ENCODE assay signal across 26 cellular contexts in the genomic region with DNA sequence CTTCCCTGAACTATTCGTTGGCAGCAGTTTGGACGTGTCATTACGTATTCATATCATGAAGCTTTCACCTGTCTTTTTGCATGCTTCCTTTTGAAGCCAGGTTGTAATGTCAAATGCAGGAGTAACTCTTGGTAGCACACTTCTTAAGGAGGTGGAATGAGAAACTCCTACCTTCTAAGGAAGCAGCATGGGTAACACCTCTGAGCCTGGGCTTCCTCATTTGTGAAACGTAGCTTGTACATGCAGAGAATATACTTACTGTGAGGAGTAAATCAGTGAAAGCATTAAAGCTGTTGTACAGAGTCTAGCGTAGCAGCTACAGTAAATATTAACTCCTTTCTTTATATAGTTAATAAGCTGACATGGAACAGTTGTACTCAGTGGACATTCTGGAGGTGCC. TPM values are rescaled to one million over a fixed set of nuclear protein-coding genes. Genes with fewer than 3 reads are reported as not detected.
A peak's percentile ranks its signal among the peaks of the same experiment; 100 is the strongest.
DNase-seq lines count a peak whose midpoint lies in the region; ATAC-seq, FAIRE-seq and TF ChIP-seq lines count a peak whose summit lies in the region.
"Had no signal": no experiment of that assay in that cellular context is flagged by ENCODE, and none has a peak within 500 bp of the region (broad histone marks: within the 10 kb centered on the region; RNA-seq: fewer than 3 reads in every experiment).

No MANE protein-coding gene starts in this region.

- SMC1A ChIA-PET in GM12878 (lab: Charles Lee; ENCODE audit: uncharacterized antibody, unreplicated experiment), result interaction anchor here (1.5 to 3.9 kb wide), 4 partner anchors 8 to 33 kb away, joined by 3 to 19 read pairs (median 11); no protein-coding TSS in a partner anchor

- H3K36me3 Mint-ChIP-seq in naive B cell, result peaks cover 0 to 7% of the 10 kb centered on the region in 2 donors

- H3K9ac ChIP-seq in GM12878 (ENCODE audit: control insufficient read depth, insufficient read depth, low read length), result no peak overlapping the region
- H3K9ac ChIP-seq: BLaER1 had no signal

- peaks cover 90% of the 10 kb centered on the region for H3K79me2 ChIP-seq in GM12878 (ENCODE audit: control insufficient read depth, insufficient read depth, low read length)

- peak; percentile 44; the same call in 2 of the 3 replicates for ATAC-seq in GM12878
- ATAC-seq in naive B cell (ENCODE audit: low read depth in 2 of 2), result no peak
- no peak for ATAC-seq in sciatic nerve
- no peak for ATAC-seq in stimulated activated naive CD8-positive, alpha-beta T cell treated with anti-CD3 and anti-CD28 coated beads, Interleukin-15, amount 100 ng/mL, for 72 hours
- ATAC-seq in GM19455 (IDR thresholded peaks at IDR 0.05; ENCODE audit: unreplicated experiment), result no peak
- ATAC-seq: SK-N-SH treated with all-trans-retinoic acid at 6 μM for 48 hours had no signal

- no peak overlapping the region for H2AFZ ChIP-seq in GM12878 (ENCODE audit: control insufficient read depth, low read depth, low read length)

- POLR2A ChIA-PET in GM12878 (lab: Charles Lee), result no interaction called here

- peaks cover 67 to 83% (median 76%) of the 10 kb centered on the region in 3 donors for H3K4me1 Mint-ChIP-seq in naive B cell
- peaks cover 67% of the 10 kb centered on the region for H3K4me1 Mint-ChIP-seq in stimulated activated naive CD8-positive, alpha-beta T cell treated with anti-CD3 and anti-CD28 coated beads, Interleukin-15, amount 100 ng/mL, for 72 hours

- peaks cover 5% of the 10 kb centered on the region for H4K20me1 ChIP-seq in GM12878 (ENCODE audit: control insufficient read depth, insufficient read depth)

- DNase-seq in GM12891 (ENCODE audit: insufficient read length, low spot score) (no peak), NB4 (ENCODE audit: low read depth) (peak; percentile 42), GM12878 (ENCODE audit: low read depth, low spot score) (no peak), naive B cell (no peak), sciatic nerve (ENCODE audit: low spot score) (no peak)
- no peak for DNase-seq in stimulated activated naive CD8-positive, alpha-beta T cell treated with anti-CD3 and anti-CD28 coated beads, Interleukin-15, amount 100 ng/mL, for 72 hours
- DNase-seq in activated CD4-positive, alpha-beta T cell treated with anti-CD3 and anti-CD28 coated beads, Interleukin-2, amount 50 U/mL, for 48 hours, result no peak
- DNase-seq: CD4-positive, alpha-beta T cell; GOT3; HCEC 1CT; NCI-H1092; NCI-H1436; NCI-H187; NCI-H2081 treated with DMSO at 0.1 percent for 48 hours; NCI-H2171; NCI-H226; NCI-H524; NCI-H774; SIG-M5 had no signal

- no peaks in the 10 kb centered on the region for H3K27me3 Mint-ChIP-seq in naive B cell
- H3K27me3 Mint-ChIP-seq in stimulated activated naive CD8-positive, alpha-beta T cell treated with anti-CD3 and anti-CD28 coated beads, Interleukin-15, amount 100 ng/mL, for 72 hours, result no peaks in the 10 kb centered on the region
- H3K27me3 Mint-ChIP-seq: CD4-positive, alpha-beta T cell had no signal

- no peak overlapping the region for H3K4me3 Mint-ChIP-seq in naive B cell
- H3K4me3 Mint-ChIP-seq in stimulated activated naive CD8-positive, alpha-beta T cell treated with anti-CD3 and anti-CD28 coated beads, Interleukin-15, amount 100 ng/mL, for 72 hours, result no peak overlapping the region
- H3K4me3 Mint-ChIP-seq: CD4-positive, alpha-beta T cell had no signal

- peaks cover 0 to 9% of the 10 kb centered on the region in 2 experiments; a peak in 3 of 4 replicates for H3K36me3 ChIP-seq in GM12878 (ENCODE audit: control insufficient read depth in 2 of 2, insufficient read depth in 2 of 2, low read length in 1 of 2)

- H3K9me3 ChIP-seq in GM12878 (replicated peaks; ENCODE audit: control insufficient read depth, insufficient read depth, low read length), result no peaks in the 10 kb centered on the region; the same call in 2 of the 3 replicates

- no TSS peak for BruUV-seq in GM12878 (replicated peaks; lab: Mats Ljungman, UMichigan)

- H3K27me3 ChIP-seq in GM12878 (replicated peaks in 1 of 2; ENCODE audit: control insufficient read depth in 2 of 2, insufficient read depth in 2 of 2, low read length in 1 of 2), result no peaks in the 10 kb centered on the region
- H3K27me3 ChIP-seq: BLaER1 had no signal

- TF ChIP-seq RAD21 in GM12878 (IDR thresholded peaks at IDR 0.05; ENCODE audit: insufficient read depth, low read depth, low read length), result no peak

- H3K4me3 ChIP-seq in NB4 (ENCODE audit: low read depth, low read length) (no peak overlapping the region), GM12878 (no peak overlapping the region)
- H3K4me3 ChIP-seq: BLaER1 had no signal

- in situ Hi-C loops in GM12878 (cut with MboI), result no loop called here

- intact Hi-C loops in GM12878 (cut with micrococcal nuclease; ENCODE audit: unreplicated experiment) (no loop called here), sciatic nerve (cut with DNase I) (no loop called here)

- no peak for TF ChIP-seq EP300 in GM12878 (IDR thresholded peaks at IDR 0.05; ENCODE audit: borderline replicate concordance in 1 of 2, control insufficient read depth in 1 of 2, low read depth in 2 of 2, low read length in 2 of 2)

- H3K27ac ChIP-seq in GM12878 (ENCODE audit: control insufficient read depth, insufficient read depth), result no peak overlapping the region
- H3K27ac ChIP-seq: BLaER1, HL-60 had no signal

- FAIRE-seq in GM12891 (lab: Jason Lieb, UNC), result peak; percentile 28
- FAIRE-seq in GM12878 (lab: Jason Lieb, UNC), result no peak
- FAIRE-seq: A204.1, D721Med, RCC 7860 had no signal

- H3K27ac Mint-ChIP-seq in naive B cell, result peak overlapping the region in 4 of 6 donors; percentile 12 to 67 (median 62)
- no peak overlapping the region for H3K27ac Mint-ChIP-seq in stimulated activated naive CD8-positive, alpha-beta T cell treated with anti-CD3 and anti-CD28 coated beads, Interleukin-15, amount 100 ng/mL, for 72 hours
- H3K27ac Mint-ChIP-seq: CD4-positive, alpha-beta T cell had no signal

- CTCF ChIA-PET in GM12878 (lab: Yijun Ruan, JAX), result interaction anchor here (0.9 to 2.5 kb wide), 3 partner anchors 9 to 145 kb away, joined by 3 to 6 read pairs (median 3); no protein-coding TSS in a partner anchor

- TF ChIP-seq CTCF in NB4 (IDR thresholded peaks at IDR 0.05; ENCODE audit: low read depth, low read length) (no peak), GM12878 (IDR thresholded peaks at IDR 0.05 in 2 of 3, conservative IDR thresholded peaks at IDR 0.05 in 1 of 3; ENCODE audit: control insufficient read depth in 2 of 3, extremely low read depth in 1 of 3, insufficient read depth in 1 of 3, low read depth in 3 of 3, low read length in 3 of 3) (no peak)

- H3K4me1 ChIP-seq in GM12878 (ENCODE audit: control insufficient read depth, insufficient read depth, low read length), result no peaks in the 10 kb centered on the region

- H3K4me2 ChIP-seq in GM12878 (ENCODE audit: control insufficient read depth, insufficient read depth), result no peak overlapping the region
- H3K4me2 ChIP-seq: BLaER1 had no signal

- RAD21 ChIA-PET in GM12878 (lab: Charles Lee; ENCODE audit: unreplicated experiment), result no interaction called here

- 81% methylated on average over 5 of the region's 5 CpGs for WGBS in GM12878 (ENCODE audit: insufficient coverage, insufficient replicate concordance, low lambda C conversion rate, missing lambda C conversion rate)

- TF ChIP-seq POLR2A in GM12891 (IDR thresholded peaks at IDR 0.05; ENCODE audit: low read depth, low read length) (no peak), NB4 (IDR thresholded peaks at IDR 0.05; ENCODE audit: extremely low read depth, insufficient read length) (no peak), GM12878 (IDR thresholded peaks at IDR 0.05; ENCODE audit: low read depth, low read length) (no peak)

- no peaks in the 10 kb centered on the region for H3K9me3 Mint-ChIP-seq in naive B cell
- no peaks in the 10 kb centered on the region for H3K9me3 Mint-ChIP-seq in stimulated activated naive CD8-positive, alpha-beta T cell treated with anti-CD3 and anti-CD28 coated beads, Interleukin-15, amount 100 ng/mL, for 72 hours
- H3K9me3 Mint-ChIP-seq: CD4-positive, alpha-beta T cell had no signal

TF ChIP-seq in GM12891, 5 proteins besides CTCF, POLR2A, EP300 and RAD21:
- TF ChIP-seq POU2F2 (IDR thresholded peaks at IDR 0.05; ENCODE audit: low read depth, low read length), result no peak

TF ChIP-seq in GM12878, 131 proteins besides CTCF, POLR2A, EP300 and RAD21 (continues in another document):
- no peak for TF ChIP-seq MEF2B (IDR thresholded peaks at IDR 0.05; ENCODE audit: partially characterized antibody, poor library complexity, severe bottlenecking)

RNA-seq across cellular contexts. Expression of gene CUL1, which starts 21.1 kb away (rescaled TPM):
- polyA plus RNA-seq in GM12891 (2012; ENCODE audit: low read depth, missing spikeins), result 30.8 TPM
- total RNA-seq in GM12878 (2013; cell fraction: nucleolus; rRNA removed), result 32.7 and 32.8 TPM in 2 replicates
- total RNA-seq in GM12878 (2014; rRNA removed) (35.0 and 36.9 TPM in 2 replicates), GM12878 (2014; rRNA removed; fragmentation: Illumina TruSeq; extraction: Trizol) (48.0 and 48.9 TPM in 2 replicates), GM12878 (2021) (39.7 and 40.7 TPM in 2 replicates), sciatic nerve (40.4 TPM)
- 23.8 TPM for polyA plus RNA-seq in GM12878 (2011; ENCODE audit: low read depth)
- polyA plus RNA-seq in GM12878 (2011; rRNA removed) (51.4 and 60.4 TPM in 2 replicates), GM12878 (2014; fragmentation: Illumina TruSeq; extraction: Trizol) (50.2 and 55.1 TPM in 2 replicates), GM12878 (2014; fragmentation: Nextera tagmentation; extraction: Ambion mirVana) (10 to 100 TPM; 13.3 to 21.4 TPM), GM12878 (2014; rRNA removed) (38.4 and 42.9 TPM in 2 replicates), GM12878 (2016; fragmentation: Nextera tagmentation; extraction: Ambion mirVana) (10 to 100 TPM; 63.5 to 63.9 TPM), naive B cell (ENCODE audit: low read depth in 6 of 6) (10 to 100 TPM; 41.3 to 58.9 (median 46.3) TPM)
- 32.0 and 32.6 TPM in 2 replicates for polyA plus RNA-seq in GM12878 (2011; cell fraction: cytosol; rRNA removed)
- 30.0 and 33.4 TPM in 2 replicates for polyA plus RNA-seq in GM12878 (2011; cell fraction: nucleus; rRNA removed)
- 27.8 and 33.5 TPM in 2 replicates for polyA plus RNA-seq in GM12878 (2012)
- polyA minus RNA-seq in GM12878 (2011; rRNA and poly(A)+ RNA removed), result 40.5 and 44.5 TPM in 2 replicates
- 16.2 and 19.1 TPM in 2 replicates for polyA minus RNA-seq in GM12878 (2011; cell fraction: cytosol; rRNA and poly(A)+ RNA removed)
- polyA minus RNA-seq in GM12878 (2011; cell fraction: nucleus; rRNA and poly(A)+ RNA removed), result 17.0 and 27.4 TPM in 2 replicates

Comparison
In these comparisons a context has a peak if more than half of its experiments do, and no peak if none do; other contexts are left out.
1. H3K27ac Mint-ChIP-seq: peak in naive B cell (4 of 6); none in stimulated activated naive CD8-positive, alpha-beta T cell treated with anti-CD3 and anti-CD28 coated beads, Interleukin-15, amount 100 ng/mL, for 72 hours (0 of 2).